ENCODE assay signal across 17 cellular contexts in the genomic region with DNA sequence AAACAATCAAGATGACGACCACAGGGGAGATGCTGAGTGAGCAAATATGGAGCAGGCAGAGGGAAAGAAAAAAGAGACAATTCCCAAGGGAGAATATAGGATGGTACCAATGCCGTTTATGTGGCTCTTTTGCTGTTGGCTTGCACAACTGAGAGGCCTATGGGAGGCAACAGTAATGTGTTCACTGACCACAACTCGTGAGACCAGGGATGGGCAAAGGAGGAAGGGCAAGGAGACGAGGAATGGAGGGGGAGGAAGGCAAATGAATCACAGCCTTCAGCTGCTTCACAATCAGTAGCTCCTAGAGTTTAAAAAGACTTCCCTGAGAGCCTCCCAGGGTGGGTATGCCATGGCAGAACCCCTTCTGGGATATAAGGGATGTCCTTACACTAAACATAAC.
DNase-seq lines count a peak whose midpoint lies in the region; ATAC-seq, FAIRE-seq and TF ChIP-seq lines count a peak whose summit lies in the region.
"Had no signal": no experiment of that assay in that cellular context is flagged by ENCODE, and none has a peak within 500 bp of the region (broad histone marks: within the 10 kb centered on the region; RNA-seq: fewer than 3 reads in every experiment).

No MANE protein-coding gene starts in this region.

- DNase-seq in A549 (ENCODE audit: low read depth in 1 of 2, low spot score in 1 of 2) (no peak), HT1080 (ENCODE audit: low read depth) (peak; percentile 31), amniotic epithelial cell (ENCODE audit: low read depth) (peak; percentile 46), myocyte (ENCODE audit: low read depth) (peak; percentile 36), Ammon's horn (ENCODE audit: low spot score) (no peak), lower leg skin (ENCODE audit: low spot score in 2 of 2) (no peak), NCI-H2029 treated with DMSO at 0.1 percent for 48 hours (lab: John Stamatoyannopoulos, UW) (no peak), erythroblast (lab: John Stamatoyannopoulos, UW) (no peak)
- DNase-seq: Caco-2; CD8-positive, alpha-beta memory T cell; DND-41; GDM1; GOT3; H9 had no signal

- no peak for ATAC-seq in A549

- no peak overlapping the region for H3K27ac ChIP-seq in A549
- H3K27ac ChIP-seq: BLaER1 had no signal

- H3K4me1 ChIP-seq in A549: no peaks in the 10 kb centered on the region
- H3K4me1 ChIP-seq: BLaER1, Caco-2 had no signal

- FAIRE-seq in A549 (lab: Jason Lieb, UNC): no peak
- FAIRE-seq: GM12892, HTR-8/SVneo had no signal

- H3K4me2 ChIP-seq in A549: no peak overlapping the region
- H3K4me2 ChIP-seq: BLaER1 had no signal

- TF ChIP-seq CTCF in A549 (IDR thresholded peaks at IDR 0.05) (no peak), lower leg skin (IDR thresholded peaks at IDR 0.05) (no peak)

- CTCF ChIA-PET in A549 (lab: Yijun Ruan, JAX): no interaction called here

- H3K4me3 ChIP-seq in A549 (no peak overlapping the region), lower leg skin (ENCODE audit: low read depth, poor library complexity, severe bottlenecking) (no peak overlapping the region)
- H3K4me3 ChIP-seq: BLaER1 had no signal

- no peak for TF ChIP-seq EP300 in A549 (IDR thresholded peaks at IDR 0.05)

- WGBS in A549 (ENCODE audit: missing lambda C conversion rate): 0% methylated on average over 4 of the region's 4 CpGs
- 81 to 89% methylated on average over 4 of the region's 4 CpGs for WGBS in lower leg skin, 2 donors

- POLR2A ChIA-PET in A549 (lab: Yijun Ruan, JAX): no interaction called here

- intact Hi-C loops in lower leg skin (cut with DNase I; ENCODE audit: low total_unique reads): no loop called here

- no peaks in the 10 kb centered on the region for H3K9me3 ChIP-seq in A549
- H3K9me3 ChIP-seq: BLaER1, Caco-2 had no signal

- TF ChIP-seq POLR2A in A549 (IDR thresholded peaks at IDR 0.05; ENCODE audit: low read length) (no peak), lower leg skin (IDR thresholded peaks at IDR 0.05) (no peak), erythroblast (IDR thresholded peaks at IDR 0.05; ENCODE audit: low read length) (no peak)

- TF ChIP-seq RAD21 in A549 (conservative IDR thresholded peaks at IDR 0.05 in 1 of 2, IDR thresholded peaks at IDR 0.05 in 1 of 2): no peak

TF ChIP-seq in A549, 52 proteins besides CTCF, POLR2A, EP300 and RAD21:
- TF ChIP-seq MAFK (IDR thresholded peaks at IDR 0.05; ENCODE audit: partially characterized antibody) (peak; percentile 41), ZC3H11A (IDR thresholded peaks at IDR 0.05) (no peak)
TF ChIP-seq in A549: peak in this region for 1.

Comparison
In these comparisons a context has a peak if more than half of its experiments do, and no peak if none do; other contexts are left out.
1. DNase-seq: peak in HT1080 (single experiment), amniotic epithelial cell (single experiment) and myocyte (single experiment); none in A549 (0 of 2), Ammon's horn (single experiment), lower leg skin (0 of 2), NCI-H2029 treated with DMSO at 0.1 percent for 48 hours (single experiment) and erythroblast (0 of 2).